In the genomic region with DNA sequence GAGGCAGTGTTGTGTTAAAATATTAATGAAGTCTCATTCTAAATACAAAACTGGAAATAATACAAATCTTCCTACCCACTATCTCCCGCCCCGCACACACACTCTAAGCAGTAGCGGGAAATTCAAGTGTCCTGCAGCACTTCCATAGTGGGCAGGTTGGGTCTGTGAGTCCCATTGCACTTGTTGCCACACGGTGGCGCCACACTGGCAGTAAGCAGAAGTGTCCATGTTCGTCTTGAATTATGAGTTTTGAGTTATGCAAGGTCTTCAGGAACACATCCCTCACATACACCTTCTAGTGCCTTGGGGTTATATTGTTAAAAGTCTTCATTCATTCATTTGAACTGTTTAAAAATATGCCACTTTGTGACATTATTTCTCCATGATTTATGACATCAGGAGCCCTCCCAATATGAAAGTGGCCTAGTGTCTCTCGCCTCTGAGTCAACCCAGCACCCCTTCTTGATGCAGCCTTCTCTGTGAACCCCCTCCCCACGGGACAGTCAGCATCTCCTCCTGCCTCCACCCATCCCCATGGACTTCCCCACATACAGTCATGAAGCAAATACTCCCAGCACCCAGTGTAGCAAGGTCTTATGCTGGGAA, we compare ENCODE assay signal across 8 cellular contexts. TPM values are rescaled to one million over a fixed set of nuclear protein-coding genes. Genes with fewer than 3 reads are reported as not detected.
DNase-seq lines count a peak whose midpoint lies in the region; ATAC-seq, FAIRE-seq and TF ChIP-seq lines count a peak whose summit lies in the region.

No MANE protein-coding gene starts in this region.

- no peaks in the 10 kb centered on the region for H3K4me1 ChIP-seq in prostate gland (replicated peaks)

- no peaks in the 10 kb centered on the region for H3K27me3 ChIP-seq in prostate gland (replicated peaks; ENCODE audit: insufficient read depth)

- no peak overlapping the region for H3K4me3 Mint-ChIP-seq in activated T-cell treated with anti-CD3 and anti-CD28 coated beads, Interleukin-2, amount 50 U/mL, for 4 hours

- 51% methylated on average over 8 of the region's 8 CpGs for WGBS in prostate gland

- H3K9me3 ChIP-seq in prostate gland: no peaks in the 10 kb centered on the region

- H3K27me3 Mint-ChIP-seq in activated T-cell treated with anti-CD3 and anti-CD28 coated beads, Interleukin-2, amount 50 U/mL, for 4 hours (ENCODE audit: low read depth): peaks cover 30% of the 10 kb centered on the region

- no peaks in the 10 kb centered on the region for H3K36me3 ChIP-seq in prostate gland

- TF ChIP-seq CTCF in AG09319 (IDR thresholded peaks at IDR 0.05; ENCODE audit: low read depth, low read length) (peak; percentile 68), fibroblast of villous mesenchyme (IDR thresholded peaks at IDR 0.05; ENCODE audit: insufficient read depth, low read depth, low read length) (peak; percentile 79), prostate gland (IDR thresholded peaks at IDR 0.05) (peak in 3 of 4 experiments; percentile 28 to 55 (median 44))

- ATAC-seq in activated T-cell treated with anti-CD3 and anti-CD28 coated beads, Interleukin-2, amount 50 U/mL, for 4 hours: peak; percentile 80 to 84
- ATAC-seq in HG02763 (IDR thresholded peaks at IDR 0.05; ENCODE audit: unreplicated experiment): no peak

- no peaks in the 10 kb centered on the region for H3K9me3 Mint-ChIP-seq in activated T-cell treated with anti-CD3 and anti-CD28 coated beads, Interleukin-2, amount 50 U/mL, for 4 hours

- H3K4me3 ChIP-seq in fibroblast of villous mesenchyme (ENCODE audit: low read depth, low read length) (no peak overlapping the region), prostate gland (no peak overlapping the region)

- H3K4me1 Mint-ChIP-seq in activated T-cell treated with anti-CD3 and anti-CD28 coated beads, Interleukin-2, amount 50 U/mL, for 4 hours (ENCODE audit: low read depth): no peaks in the 10 kb centered on the region

- H3K27ac ChIP-seq in prostate gland: no peak overlapping the region

- intact Hi-C loops in prostate gland (cut with DNase I): no loop called here

- no peak for DNase-seq in AG09319 (ENCODE audit: extremely low read depth, low read depth)
- peak; percentile 52 for DNase-seq in GM19239 (ENCODE audit: insufficient read length, low spot score)
- peak; percentile 75 for DNase-seq in OCI-M1 (lab: John Stamatoyannopoulos, UW)
- DNase-seq in activated T-cell treated with anti-CD3 and anti-CD28 coated beads, Interleukin-2, amount 50 U/mL, for 4 hours: peak; percentile 35
- peak; percentile 76 for DNase-seq in fibroblast of villous mesenchyme (ENCODE audit: low read depth)
- no peak for DNase-seq in prostate gland (ENCODE audit: low spot score)
- no peak for DNase-seq in midbrain (lab: John Stamatoyannopoulos, UW)

- H3K36me3 Mint-ChIP-seq in activated T-cell treated with anti-CD3 and anti-CD28 coated beads, Interleukin-2, amount 50 U/mL, for 4 hours (ENCODE audit: insufficient read depth): no peaks in the 10 kb centered on the region

- TF ChIP-seq POLR2A in prostate gland (IDR thresholded peaks at IDR 0.05): no peak

- peak; percentile 61 for FAIRE-seq in GM19239 (lab: Jason Lieb, UNC)

RNA-seq across cellular contexts. Expression of a gene that starts 17.6 kb away (rescaled TPM):
- 10 to 100 TPM; 13.7 to 18.2 (median 15.4) TPM for total RNA-seq in activated T-cell treated with anti-CD3 and anti-CD28 coated beads, Interleukin-2, amount 50 U/mL, for 4 hours
- total RNA-seq in fibroblast of villous mesenchyme (13.8 and 13.9 TPM in 2 replicates), prostate gland (10 to 100 TPM; 12.3 to 25.2 TPM)

RNA-seq across cellular contexts. Expression of a gene that starts 41.0 kb away (rescaled TPM):
- under 1 TPM in 2 of 3 donors, not detected in 1; 0.08 to 0.14 TPM for total RNA-seq in activated T-cell treated with anti-CD3 and anti-CD28 coated beads, Interleukin-2, amount 50 U/mL, for 4 hours
- under 0.01 TPM in 1 of 2 replicates, not detected in the other for total RNA-seq in fibroblast of villous mesenchyme
- total RNA-seq in prostate gland: under 1 TPM in 1 of 2 donors, not detected in 1; 0.28 TPM

Comparison
In these comparisons a context has a peak if more than half of its experiments do, and no peak if none do; other contexts are left out.
1. DNase-seq: peak in GM19239 (single experiment), OCI-M1 (single experiment), activated T-cell treated with anti-CD3 and anti-CD28 coated beads, Interleukin-2, amount 50 U/mL, for 4 hours (single experiment) and fibroblast of villous mesenchyme (single experiment); none in AG09319 (single experiment), prostate gland (single experiment) and midbrain (single experiment).
2. Peak in every context shown above with its lines, with median percentiles within 50 percentile points of each other: CTCF ChIP-seq.